Comparison of ENCODE assay signal across 1 cellular context in the genomic region with DNA sequence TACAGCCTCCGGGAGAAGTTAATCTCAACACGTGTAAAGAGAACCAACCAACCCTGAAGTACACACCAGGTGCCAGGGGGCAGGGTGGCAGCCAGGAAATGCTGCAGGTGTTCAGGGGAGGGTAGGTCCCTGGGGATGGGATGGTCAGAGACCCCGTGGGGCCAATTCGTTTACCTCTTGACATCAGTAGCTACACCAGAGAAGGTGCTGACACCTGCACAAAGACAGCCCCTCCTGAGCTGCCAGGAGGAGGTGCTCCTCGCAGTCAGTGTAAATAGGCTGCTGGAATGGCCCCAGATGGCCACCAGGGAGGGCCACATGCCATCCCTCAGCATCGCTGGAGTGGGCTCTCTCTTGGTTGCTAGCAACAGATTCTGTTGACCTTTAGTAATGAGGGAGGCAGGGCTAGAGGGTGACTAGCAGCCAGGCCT.
TF ChIP-seq lines count a peak whose summit lies in the region.

No MANE protein-coding gene starts in this region.

TF ChIP-seq in HCT116, 20 proteins besides CTCF, POLR2A, EP300 and RAD21:
- TF ChIP-seq ZFX (IDR thresholded peaks at IDR 0.05) = no peak
